8 cellular contexts compared by ENCODE assay signal in genomic region chr2:19989681-19990415, GRCh38. TPM values are rescaled to one million over a fixed set of nuclear protein-coding genes. Genes with fewer than 3 reads are reported as not detected.
DNase-seq lines count a peak whose midpoint lies in the region; ATAC-seq, FAIRE-seq and TF ChIP-seq lines count a peak whose summit lies in the region.

WDR35 (minus strand) TSS chr2:19990105; CDS start chr2:19990015, 90 bp downstream.

- peak within 1 kb of the TSS; percentile 93 for H2AFZ ChIP-seq in SU-DHL-6 (ENCODE audit: low read depth, low read length, severe bottlenecking)

- H3K9ac ChIP-seq in SU-DHL-6 (ENCODE audit: low read length): peak within 1 kb of the TSS; percentile 47

- TF ChIP-seq POLR2A in GM12892 (IDR thresholded peaks at IDR 0.05; ENCODE audit: low read depth, low read length) (peak; percentile 73; the same call in 1 of the 2 replicates), adrenal gland (IDR thresholded peaks at IDR 0.05) (peak; percentile 20 to 65)

- H3K79me2 ChIP-seq in SU-DHL-6 (ENCODE audit: insufficient read depth, low read length): no peaks in the 10 kb centered on the region

- H3K4me3 ChIP-seq in SU-DHL-6 (ENCODE audit: insufficient read depth, low read length, poor library complexity, severe bottlenecking) (peak within 1 kb of the TSS; percentile 63), adrenal gland (peak within 1 kb of the TSS; percentile 27 to 84 (median 68)), upper lobe of right lung (peak within 1 kb of the TSS; percentile 83)

- H3K4me1 ChIP-seq in adrenal gland (replicated peaks in 1 of 2): peaks cover 6 to 17% of the 10 kb centered on the region in 2 donors
- no peaks in the 10 kb centered on the region for H3K4me1 ChIP-seq in upper lobe of right lung

- H3K9me2 ChIP-seq in SU-DHL-6 (replicated peaks; ENCODE audit: insufficient read depth, low read length): no peaks in the 10 kb centered on the region

- peak; percentile 99 for FAIRE-seq in GM12892 (lab: Jason Lieb, UNC)

- TF ChIP-seq CTCF in SU-DHL-6 (IDR thresholded peaks at IDR 0.05; ENCODE audit: insufficient read depth, low read length, poor library complexity, severe bottlenecking) (no peak), adrenal gland (IDR thresholded peaks at IDR 0.05) (peak in 1 of 6 experiments; percentile 5), upper lobe of right lung (IDR thresholded peaks at IDR 0.05) (no peak)

- peak; percentile 93 for ATAC-seq in HG02763 (IDR thresholded peaks at IDR 0.05; ENCODE audit: unreplicated experiment)
- peak; percentile 100 for ATAC-seq in left ventricle myocardium superior
- ATAC-seq in upper lobe of right lung: peak; percentile 99

- H3K4me2 ChIP-seq in SU-DHL-6 (ENCODE audit: low read depth, low read length, poor library complexity, severe bottlenecking): peak within 1 kb of the TSS; percentile 58

- H3K9me3 ChIP-seq in SU-DHL-6 (ENCODE audit: insufficient read depth, low read length) (no peaks in the 10 kb centered on the region), adrenal gland (replicated peaks in 1 of 3) (no peaks in the 10 kb centered on the region), upper lobe of right lung (no peaks in the 10 kb centered on the region)

- H3K27ac ChIP-seq in SU-DHL-6 (ENCODE audit: low read depth, low read length) (no peak within 1 kb of the TSS), adrenal gland (peak within 1 kb of the TSS in 3 of 5 donors; percentile 22 to 61 (median 29)), upper lobe of right lung (peak within 1 kb of the TSS; percentile 59)

- H3K36me3 ChIP-seq in SU-DHL-6 (ENCODE audit: low read length) (no peaks in the 10 kb centered on the region), adrenal gland (replicated peaks in 1 of 2) (no peaks in the 10 kb centered on the region), upper lobe of right lung (no peaks in the 10 kb centered on the region)

- DNase-seq in GM12892 (ENCODE audit: insufficient read length) (peak; percentile 93), NCI-H1417 treated with DMSO at 0.1 percent for 48 hours (lab: John Stamatoyannopoulos, UW) (peak; percentile 67), adrenal gland (peak; percentile 88 to 96 (median 94)), left ventricle myocardium superior (peak; percentile 97), posterior vena cava (ENCODE audit: low spot score) (peak; percentile 97), upper lobe of right lung (peak; percentile 96)

- H3K27me3 ChIP-seq in SU-DHL-6 (ENCODE audit: low read length) (no peaks in the 10 kb centered on the region), adrenal gland (no peaks in the 10 kb centered on the region), upper lobe of right lung (no peaks in the 10 kb centered on the region)

- no peaks in the 10 kb centered on the region for H3F3A ChIP-seq in SU-DHL-6 (ENCODE audit: insufficient read depth)

- no peaks in the 10 kb centered on the region for H4K20me1 ChIP-seq in SU-DHL-6 (ENCODE audit: low read depth, low read length)

- 0 to 1% (median 0%) methylated on average over 11 to 69 of the region's 69 CpGs for WGBS in adrenal gland, 4 donors

- intact Hi-C loops in adrenal gland (cut with DNase I): no loop called here
- intact Hi-C loops in left ventricle myocardium superior (cut with micrococcal nuclease): no loop called here
- intact Hi-C loops in posterior vena cava (cut with DNase I): no loop called here
- intact Hi-C loops in upper lobe of right lung (cut with DNase I): no loop called here

RNA-seq across cellular contexts. Expression of gene WDR35, which starts in this region (rescaled TPM):
- polyA plus RNA-seq in GM12892 (2012; ENCODE audit: missing spikeins): 7.6 TPM
- total RNA-seq in adrenal gland (10 to 100 TPM in 4 of 8 donors, 1 to 10 TPM in 4; 5.0 to 14.4 (median 9.9) TPM), left ventricle myocardium superior (5.1 TPM), posterior vena cava (10 to 100 TPM in 1 of 2 donors, 1 to 10 TPM in 1; 9.6 to 10.7 TPM), upper lobe of right lung (7.3 TPM)
- polyA plus RNA-seq in adrenal gland: 10 to 100 TPM in 1 of 3 donors, 1 to 10 TPM in 2; 3.7 to 12.1 (median 5.4) TPM
